8 cellular contexts compared by ENCODE assay signal in genomic region chr3:160012108-160012507, GRCh38. TPM values are rescaled to one million over a fixed set of nuclear protein-coding genes. Genes with fewer than 3 reads are reported as not detected.
DNase-seq lines count a peak whose midpoint lies in the region; ATAC-seq and TF ChIP-seq lines count a peak whose summit lies in the region.

No MANE protein-coding gene starts in this region.

- peak; percentile 63 for DNase-seq in OCI-M1 (lab: John Stamatoyannopoulos, UW)
- no peak for DNase-seq in NCI-H2029 (lab: John Stamatoyannopoulos, UW)
- no peak for DNase-seq in A673 (ENCODE audit: low spot score)
- DNase-seq in NCI-H2196 treated with DMSO at 0.1 percent for 48 hours (lab: John Stamatoyannopoulos, UW; ENCODE audit: unreplicated experiment), result no peak
- no peak for DNase-seq in ACHN

- H3K27ac ChIP-seq in A673 (ENCODE audit: low read depth, low read length, poor library complexity, severe bottlenecking), result no peak overlapping the region

- H3K27me3 ChIP-seq in A673 (replicated peaks; ENCODE audit: insufficient read depth, low read depth, low read length, poor library complexity), result no peaks in the 10 kb centered on the region

- no peaks in the 10 kb centered on the region for H3K36me3 ChIP-seq in A673 (ENCODE audit: insufficient read depth, low read length, poor library complexity, severe bottlenecking)

- no peak for TF ChIP-seq CTCF in A673 (conservative IDR thresholded peaks at IDR 0.05; ENCODE audit: low read depth, low read length)

- ATAC-seq in GM18498 (IDR thresholded peaks at IDR 0.05; ENCODE audit: unreplicated experiment), result peak; percentile 79
- peak; percentile 82 for ATAC-seq in GM19452 (IDR thresholded peaks at IDR 0.05; ENCODE audit: unreplicated experiment)
- peak; percentile 56 for ATAC-seq in HG03064 (IDR thresholded peaks at IDR 0.05; ENCODE audit: low read depth, unreplicated experiment)

- no peaks in the 10 kb centered on the region for H3K4me1 ChIP-seq in A673 (ENCODE audit: insufficient read depth, low read length, poor library complexity, severe bottlenecking)

- POLR2A ChIA-PET in A673 (lab: Charles Lee; ENCODE audit: low non-redundant PET), result no interaction called here

- CTCF ChIA-PET in A673 (lab: Charles Lee), result no interaction called here

- no TSS peak for BruUV-seq in A673 (replicated peaks; lab: Mats Ljungman, UMichigan)

- no peaks in the 10 kb centered on the region for H3K9me3 ChIP-seq in A673 (ENCODE audit: low read depth, low read length, poor library complexity, severe bottlenecking)

- intact Hi-C loops in A673 (cut with micrococcal nuclease; ENCODE audit: unreplicated experiment), result no loop called here

- in situ Hi-C loops in ACHN (cut with HindIII; ENCODE audit: low pct_ligation_motif_present, low pct_unique_long_range_greater_than_20kb, low sequenced_read_pairs), result no loop called here

- no peak overlapping the region for H3K4me3 ChIP-seq in A673 (ENCODE audit: low read depth, low read length, poor library complexity, severe bottlenecking)

RNA-seq across cellular contexts. Expression of gene IL12A, which starts 23.5 kb away (rescaled TPM):
- total RNA-seq in A673 (2021), result not detected in 2 replicates
